Comparison of ENCODE assay signal across 1 cellular context in the genomic region with DNA sequence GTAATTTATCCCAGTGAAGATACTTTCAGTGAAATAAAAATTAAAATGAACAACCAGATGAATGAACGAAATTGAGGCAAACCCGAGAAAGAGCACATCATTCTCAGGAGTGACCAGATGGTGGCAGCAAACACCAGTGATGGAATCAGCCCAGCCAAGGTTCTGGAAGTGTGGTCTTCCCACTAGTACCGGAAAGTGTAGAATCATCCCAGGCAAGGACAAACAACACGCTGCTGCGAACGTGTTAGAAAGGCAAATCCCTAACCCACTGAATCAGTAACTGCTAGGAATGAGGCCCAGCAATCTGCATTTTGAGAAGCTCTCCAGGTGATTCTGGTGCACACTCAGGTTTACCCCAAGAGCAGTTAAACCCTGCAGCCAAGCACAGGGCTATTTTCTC.
A peak's percentile ranks its signal among the peaks of the same experiment; 100 is the strongest.
TF ChIP-seq lines count a peak whose summit lies in the region.

No MANE protein-coding gene starts in this region.

TF ChIP-seq in GM12878, 131 proteins besides CTCF, POLR2A, EP300 and RAD21:
- TF ChIP-seq SMC3 (IDR thresholded peaks at IDR 0.05; ENCODE audit: borderline replicate concordance, low read length) (peak; percentile 76), GABPA (IDR thresholded peaks at IDR 0.05; ENCODE audit: low read depth) (no peak), SP1 (IDR thresholded peaks at IDR 0.05; ENCODE audit: low read depth, low read length) (peak; percentile 14), SUPT20H (IDR thresholded peaks at IDR 0.05; ENCODE audit: borderline replicate concordance, control insufficient read depth, low read depth, low read length) (no peak), SPI1 (IDR thresholded peaks at IDR 0.05; ENCODE audit: borderline replicate concordance, insufficient read depth, low read depth, low read length) (no peak)
